ENCODE assay signal across 3 cellular contexts in genomic region chr17:15730535-15730934, GRCh38. TPM values are rescaled to one million over a fixed set of nuclear protein-coding genes. Genes with fewer than 3 reads are reported as not detected.
"Had no signal": no experiment of that assay in that cellular context is flagged by ENCODE, and none has a peak within 500 bp of the region (broad histone marks: within the 10 kb centered on the region; RNA-seq: fewer than 3 reads in every experiment).

No MANE protein-coding gene starts in this region.

RNA-seq across cellular contexts. Expression of gene TBC1D26, which starts 1.5 kb away (rescaled TPM):
- total RNA-seq: LHCN-M2, M059J, MCF 10A had no signal
